15 cellular contexts compared by ENCODE assay signal in genomic region chr17:33628500-33629336, GRCh38.
A peak's percentile ranks its signal among the peaks of the same experiment; 100 is the strongest.
DNase-seq lines count a peak whose midpoint lies in the region; ATAC-seq and TF ChIP-seq lines count a peak whose summit lies in the region.
"Had no signal": no experiment of that assay in that cellular context is flagged by ENCODE, and none has a peak within 500 bp of the region (broad histone marks: within the 10 kb centered on the region; RNA-seq: fewer than 3 reads in every experiment).

No MANE protein-coding gene starts in this region.

- no peak for TF ChIP-seq POLR2A in thyroid gland (IDR thresholded peaks at IDR 0.05)

- peaks cover 0 to 9% of the 10 kb centered on the region in 2 donors for H3K9me3 ChIP-seq in right atrium auricular region
- H3K9me3 ChIP-seq in heart right ventricle: peaks cover 0 to 22% (median 0%) of the 10 kb centered on the region in 11 donors
- no peaks in the 10 kb centered on the region for H3K9me3 ChIP-seq in thyroid gland
- H3K9me3 ChIP-seq: HAP-1 had no signal

- H3K27ac ChIP-seq in right atrium auricular region (no peak overlapping the region), heart right ventricle (no peak overlapping the region), thyroid gland (no peak overlapping the region)
- H3K27ac ChIP-seq: BLaER1 treated with 17β-estradiol and CSF1 and Interleukin-3, amounts not matched to agents 10 nM and 100 nM had no signal

- H3K36me3 ChIP-seq in right atrium auricular region (no peaks in the 10 kb centered on the region), heart right ventricle (no peaks in the 10 kb centered on the region), thyroid gland (no peaks in the 10 kb centered on the region)
- H3K36me3 ChIP-seq: BLaER1 treated with 17β-estradiol and CSF1 and Interleukin-3, amounts not matched to agents 10 nM and 100 nM; HAP-1 had no signal

- intact Hi-C loops in Right ventricle myocardium superior (cut with DNase I) (no loop called here), heart right ventricle (cut with DNase I) (no loop called here), thyroid gland (cut with DNase I) (no loop called here), left colon (cut with DNase I, micrococcal nuclease) (no loop called here)

- peak; percentile 88 for ATAC-seq in Right ventricle myocardium superior (ENCODE audit: poor library complexity)
- ATAC-seq in heart right ventricle: peak in 7 of 8 donors; percentile 46 to 87 (median 69)
- no peak for ATAC-seq in GM21526 (IDR thresholded peaks at IDR 0.05; ENCODE audit: low FRiP score, unreplicated experiment)
- ATAC-seq in left colon: no peak
- ATAC-seq in HG03521 (IDR thresholded peaks at IDR 0.05; ENCODE audit: unreplicated experiment): no peak
- ATAC-seq: CD8-positive, alpha-beta T cell; GM12878 had no signal

- DNase-seq in Right ventricle myocardium superior: peak; percentile 46
- DNase-seq in right atrium auricular region (ENCODE audit: low spot score): no peak
- peak; percentile 21 to 29 for DNase-seq in heart right ventricle
- peak; percentile 1 for DNase-seq in midbrain (lab: John Stamatoyannopoulos, UW)
- DNase-seq in thyroid gland: peak; percentile 25 to 39
- DNase-seq in left colon: no peak
- DNase-seq: 8988T; Calu3; CD8-positive, alpha-beta T cell; DMS79 treated with DMSO at 0.1 percent for 48 hours had no signal

- no peak for TF ChIP-seq CTCF in right atrium auricular region (IDR thresholded peaks at IDR 0.05)
- no peak for TF ChIP-seq CTCF in heart right ventricle (IDR thresholded peaks at IDR 0.05)
- no peak for TF ChIP-seq CTCF in thyroid gland (IDR thresholded peaks at IDR 0.05)

- H3K4me3 ChIP-seq in right atrium auricular region (no peak overlapping the region), heart right ventricle (no peak overlapping the region), thyroid gland (replicated peaks in 1 of 3) (no peak overlapping the region)
- H3K4me3 ChIP-seq: BLaER1 treated with 17β-estradiol and CSF1 and Interleukin-3, amounts not matched to agents 10 nM and 100 nM; GM12878; HAP-1 had no signal

- 57% methylated on average over 7 of the region's 7 CpGs for WGBS in heart right ventricle, 2 donors
- 57 to 72% methylated on average over 7 of the region's 7 CpGs for WGBS in thyroid gland, 2 donors

- H3K27me3 ChIP-seq in right atrium auricular region (no peaks in the 10 kb centered on the region), heart right ventricle (peaks cover 0 to 9% (median 3%) of the 10 kb centered on the region in 7 donors), thyroid gland (no peaks in the 10 kb centered on the region)
- H3K27me3 ChIP-seq: BLaER1 treated with 17β-estradiol and CSF1 and Interleukin-3, amounts not matched to agents 10 nM and 100 nM had no signal

- H3K4me1 ChIP-seq in right atrium auricular region (peaks cover 0 to 5% of the 10 kb centered on the region in 2 donors), heart right ventricle (peaks cover 0 to 7% (median 1%) of the 10 kb centered on the region in 9 donors), thyroid gland (no peaks in the 10 kb centered on the region)
- H3K4me1 ChIP-seq: BLaER1 treated with 17β-estradiol and CSF1 and Interleukin-3, amounts not matched to agents 10 nM and 100 nM; HAP-1 had no signal

Comparison
In these comparisons a context has a peak if more than half of its experiments do, and no peak if none do; other contexts are left out.
1. DNase-seq: peak in Right ventricle myocardium superior (single experiment), heart right ventricle (2 of 2), midbrain (single experiment) and thyroid gland (2 of 2); none in right atrium auricular region (single experiment) and left colon (0 of 2).
2. ATAC-seq: peak in Right ventricle myocardium superior (single experiment) and heart right ventricle (7 of 8); none in GM21526 (single experiment), left colon (single experiment) and HG03521 (single experiment).